In genomic region chr10:119251315-119251708, GRCh38 we compare ENCODE assay signal across 12 cellular contexts. TPM values are rescaled to one million over a fixed set of nuclear protein-coding genes. Genes with fewer than 3 reads are reported as not detected.
DNase-seq lines count a peak whose midpoint lies in the region; ATAC-seq, FAIRE-seq and TF ChIP-seq lines count a peak whose summit lies in the region.
"Had no signal": no experiment of that assay in that cellular context is flagged by ENCODE, and none has a peak within 500 bp of the region (broad histone marks: within the 10 kb centered on the region; RNA-seq: fewer than 3 reads in every experiment).

No MANE protein-coding gene starts in this region.

- TF ChIP-seq RAD21 in K562 (CRISPR knock-in tag; conservative IDR thresholded peaks at IDR 0.05 in 1 of 2, IDR thresholded peaks at IDR 0.05 in 1 of 2) (no peak), liver (IDR thresholded peaks at IDR 0.05) (no peak)

- no peaks in the 10 kb centered on the region for H3K9me3 ChIP-seq in K562 (replicated peaks; ENCODE audit: control insufficient read depth, insufficient read depth, low read depth, low read length)
- no peaks in the 10 kb centered on the region for H3K9me3 ChIP-seq in liver (ENCODE audit: control insufficient read depth in 4 of 4, low read length in 3 of 4)
- no peaks in the 10 kb centered on the region for H3K9me3 ChIP-seq in suprapubic skin

- POLR2A ChIA-PET in K562 (lab: Yijun Ruan, JAX): interaction anchor here (0.6 to 1.0 kb wide), 4 partner anchors 9 to 44 kb away, joined by 3 read pairs; partner anchors contain the start of gene GRK5

- H3K4me3 ChIP-seq in K562 (no peak overlapping the region), liver (ENCODE audit: low read depth in 1 of 3, low read length in 3 of 3) (no peak overlapping the region), suprapubic skin (no peak overlapping the region)

- H3K27me3 ChIP-seq in K562 (ENCODE audit: control insufficient read depth in 2 of 2, insufficient read depth in 2 of 2, low read length in 2 of 2): no peaks in the 10 kb centered on the region
- H3K27me3 ChIP-seq in liver (ENCODE audit: control insufficient read depth in 4 of 4, insufficient read depth in 4 of 4, low read length in 3 of 4): no peaks in the 10 kb centered on the region
- H3K27me3 ChIP-seq in suprapubic skin: no peaks in the 10 kb centered on the region

- intact Hi-C loops in K562 (cut with micrococcal nuclease): no loop called here

- no peaks in the 10 kb centered on the region for H4K20me1 ChIP-seq in K562 (replicated peaks; ENCODE audit: control insufficient read depth, insufficient read depth, low read length)

- in situ Hi-C loops in K562 (cut with MboI) (no loop called here), G401 (cut with HindIII; ENCODE audit: low sequenced_read_pairs) (no loop called here)

- TF ChIP-seq POLR2A in K562 (conservative IDR thresholded peaks at IDR 0.05) (no peak), suprapubic skin (IDR thresholded peaks at IDR 0.05) (no peak)

- peak overlapping the region; percentile 84 for H3K27ac ChIP-seq in K562 (ENCODE audit: extremely low read depth, low read depth, low read length)
- peak overlapping the region; percentile 67 to 92 for H3K27ac ChIP-seq in liver (ENCODE audit: low read depth in 1 of 2, low read length in 2 of 2)
- peak overlapping the region; percentile 49 for H3K27ac ChIP-seq in suprapubic skin

- no peaks in the 10 kb centered on the region for H3K79me2 ChIP-seq in K562 (ENCODE audit: control insufficient read depth, insufficient read depth, low read length)

- no TSS peak for BruUV-seq in K562 (replicated peaks; lab: Mats Ljungman, UMichigan)

- H3K36me3 Mint-ChIP-seq in activated T-cell treated with anti-CD3 and anti-CD28 coated beads, Interleukin-2, amount 50 U/mL, for 72 hours (ENCODE audit: insufficient read depth in 2 of 2): no peaks in the 10 kb centered on the region

- no peaks in the 10 kb centered on the region for H3K36me3 ChIP-seq in K562 (ENCODE audit: control insufficient read depth, insufficient read depth, low read length)
- no peaks in the 10 kb centered on the region for H3K36me3 ChIP-seq in liver (ENCODE audit: control insufficient read depth in 4 of 4, insufficient read depth in 3 of 4, low read depth in 1 of 4, low read length in 3 of 4)
- H3K36me3 ChIP-seq in suprapubic skin: no peaks in the 10 kb centered on the region

- H3K9me1 ChIP-seq in K562 (ENCODE audit: control insufficient read depth, insufficient read depth, low read length): no peaks in the 10 kb centered on the region

- TF ChIP-seq EP300 in K562 (IDR thresholded peaks at IDR 0.05; ENCODE audit: low read length): peak; percentile 21; the same call in 1 of the 2 replicates
- no peak for TF ChIP-seq EP300 in suprapubic skin (IDR thresholded peaks at IDR 0.05)

- peak; percentile 59 for DNase-seq in HCEC 1CT
- peak; percentile 20 to 65 (median 42) for DNase-seq in K562 (ENCODE audit: extremely low read depth in 1 of 4, low spot score in 3 of 4)
- DNase-seq in suprapubic skin (ENCODE audit: low spot score in 2 of 2): no peak
- DNase-seq in G401 (ENCODE audit: low spot score): no peak
- no peak for DNase-seq in NCI-H1417 treated with DMSO at 0.1 percent for 48 hours (lab: John Stamatoyannopoulos, UW)
- DNase-seq in activated T-cell treated with anti-CD3 and anti-CD28 coated beads, Interleukin-2, amount 50 U/mL, for 72 hours: no peak
- DNase-seq: activated CD8-positive, alpha-beta memory T cell treated with anti-CD3 and anti-CD28 coated beads, Interleukin-2, amount 50 U/mL, for 4 hours; Kasumi-1; retina had no signal

- H3K4me1 Mint-ChIP-seq in activated T-cell treated with anti-CD3 and anti-CD28 coated beads, Interleukin-2, amount 50 U/mL, for 72 hours (ENCODE audit: low read depth): peaks cover 50% of the 10 kb centered on the region

- FAIRE-seq in K562 (lab: Jason Lieb, UNC): peak; percentile 87
- FAIRE-seq: colon had no signal

- H3K27me3 Mint-ChIP-seq in activated T-cell treated with anti-CD3 and anti-CD28 coated beads, Interleukin-2, amount 50 U/mL, for 72 hours (ENCODE audit: low read depth): no peaks in the 10 kb centered on the region

- ATAC-seq in K562 (peak; percentile 65), HG03378 (IDR thresholded peaks at IDR 0.05; ENCODE audit: unreplicated experiment) (no peak)
- ATAC-seq in activated T-cell treated with anti-CD3 and anti-CD28 coated beads, Interleukin-2, amount 50 U/mL, for 72 hours (replicated peaks in 1 of 2): no peak

- no peak overlapping the region for H3K27ac Mint-ChIP-seq in activated T-cell treated with anti-CD3 and anti-CD28 coated beads, Interleukin-2, amount 50 U/mL, for 72 hours

- peak overlapping the region in 1 of 2 donors; percentile 35 for H3K4me3 Mint-ChIP-seq in activated T-cell treated with anti-CD3 and anti-CD28 coated beads, Interleukin-2, amount 50 U/mL, for 72 hours

- 2% methylated on average over 7 of the region's 7 CpGs for WGBS in K562 (ENCODE audit: insufficient coverage, low coverage, missing lambda C conversion rate)
- 82% methylated on average over 7 of the region's 7 CpGs for WGBS in liver
- 57% methylated on average over 7 of the region's 7 CpGs for WGBS in suprapubic skin

- CTCF ChIA-PET in K562 (lab: Yijun Ruan, JAX; ENCODE audit: low intra/inter-chr PET ratio): no interaction called here

- peak overlapping the region; percentile 76 for H3K4me2 ChIP-seq in K562 (ENCODE audit: insufficient read depth, low read length)

- H3K4me1 ChIP-seq in K562 (replicated peaks in 1 of 2; ENCODE audit: control insufficient read depth in 2 of 2, insufficient read depth in 2 of 2, low read length in 2 of 2) (peaks cover 19 to 57% of the 10 kb centered on the region in 2 experiments), liver (ENCODE audit: control insufficient read depth in 4 of 4, insufficient read depth in 4 of 4, low read length in 3 of 4) (peaks cover 15 to 31% (median 20%) of the 10 kb centered on the region in 4 donors), suprapubic skin (peaks cover 46% of the 10 kb centered on the region)

- no peaks in the 10 kb centered on the region for H3K9me3 Mint-ChIP-seq in activated T-cell treated with anti-CD3 and anti-CD28 coated beads, Interleukin-2, amount 50 U/mL, for 72 hours

- TF ChIP-seq CTCF in K562 (IDR thresholded peaks at IDR 0.05 in 2 of 3, conservative IDR thresholded peaks at IDR 0.05 in 1 of 3; ENCODE audit: insufficient read depth in 2 of 3, low read depth in 1 of 3, low read length in 3 of 3): no peak
- no peak for TF ChIP-seq CTCF in liver (IDR thresholded peaks at IDR 0.05; ENCODE audit: low read depth, low read length, missing input control)
- TF ChIP-seq CTCF in suprapubic skin (IDR thresholded peaks at IDR 0.05): no peak

- H3K9ac ChIP-seq in K562 (ENCODE audit: insufficient read depth in 1 of 2, low read depth in 2 of 2, low read length in 2 of 2) (peak overlapping the region in 1 of 2 experiments; percentile 62; a peak in 2 of 4 replicates), liver (ENCODE audit: low read depth in 1 of 2, low read length in 2 of 2) (no peak overlapping the region)

- peak overlapping the region; percentile 92 for H2AFZ ChIP-seq in K562 (ENCODE audit: low read depth, low read length)

TF ChIP-seq in K562, 482 proteins besides CTCF, POLR2A, EP300 and RAD21 (continues in another document):
- TF ChIP-seq ZNF583 (CRISPR knock-in tag; IDR thresholded peaks at IDR 0.05) (no peak), SOX6 (IDR thresholded peaks at IDR 0.05) (peak; percentile 27; the same call in 1 of the 2 replicates), ATF3 (IDR thresholded peaks at IDR 0.05) (peak; percentile 72), ATF3 (CRISPR knock-in tag; conservative IDR thresholded peaks at IDR 0.05) (no peak)

TF ChIP-seq in liver, 16 proteins besides CTCF, POLR2A, EP300 and RAD21:
- TF ChIP-seq NR2F2 (IDR thresholded peaks at IDR 0.05) (peak; percentile 45), FOXA1 (IDR thresholded peaks at IDR 0.05) (no peak)

RNA-seq across cellular contexts. Expression of gene GRK5, which starts 43.9 kb away (rescaled TPM):
- 0.88 and 1.4 TPM in 2 replicates for total RNA-seq in K562 (2011; cell fraction: chromatin; rRNA removed; ENCODE audit: low replicate concordance)
- 0.39 and 0.83 TPM in 2 replicates for total RNA-seq in K562 (2011; cell fraction: nucleolus; rRNA removed)
- 0.31 and 0.59 TPM in 2 replicates for total RNA-seq in K562 (2011; cell fraction: nucleoplasm; rRNA removed)
- total RNA-seq in K562 (2014; rRNA removed) (0.54 and 0.65 TPM in 2 replicates), K562 (2014; rRNA removed; fragmentation: Illumina TruSeq; extraction: Trizol) (0.47 and 0.51 TPM in 2 replicates), K562 (2015; rRNA removed; fragmentation: Illumina TruSeq; extraction: Trizol) (0.45 and 0.80 TPM in 2 replicates), K562 (2021) (0.73 and 1.0 TPM in 2 replicates), liver (1 to 10 TPM; 4.5 to 6.6 TPM), suprapubic skin (1 to 10 TPM; 4.8 to 9.0 (median 6.7) TPM)
- polyA plus RNA-seq in K562 (2011; rRNA removed) (0.50 and 0.67 TPM in 2 replicates), K562 (2014; fragmentation: Illumina TruSeq; extraction: Trizol) (0.82 and 0.83 TPM in 2 replicates), K562 (2014; fragmentation: Nextera tagmentation; extraction: Ambion mirVana) (not detected), K562 (2014; rRNA removed) (0.31 and 0.46 TPM in 2 replicates), liver (1 to 10 TPM; 2.1 to 5.7 TPM)
- 0.31 and 0.55 TPM in 2 replicates for polyA plus RNA-seq in K562 (2011; cell fraction: cytosol; rRNA removed)
- 0.45 and 0.98 TPM in 2 replicates for polyA plus RNA-seq in K562 (2011; cell fraction: nucleus; rRNA removed)
- polyA plus RNA-seq in K562 (2012): 0.59 and 0.68 TPM in 2 replicates
- polyA minus RNA-seq in K562 (2011; rRNA and poly(A)+ RNA removed): 0.42 and 0.53 TPM in 2 replicates
- polyA minus RNA-seq in K562 (2011; cell fraction: cytosol; rRNA and poly(A)+ RNA removed): not detected in 2 replicates
- polyA minus RNA-seq in K562 (2011; cell fraction: nucleus; rRNA and poly(A)+ RNA removed): 0.44 and 0.54 TPM in 2 replicates
- 5.0 and 5.8 TPM in 2 replicates for total RNA-seq in G401 (2014; rRNA removed; shearing (Covaris generic))
- total RNA-seq in activated T-cell treated with anti-CD3 and anti-CD28 coated beads, Interleukin-2, amount 50 U/mL, for 72 hours: 10 to 100 TPM; 24.8 to 28.1 TPM

Comparison
In these comparisons a context has a peak if more than half of its experiments do, and no peak if none do; other contexts are left out.
1. DNase-seq: peak in HCEC 1CT (single experiment) and K562 (4 of 4); none in suprapubic skin (0 of 2), G401 (single experiment), NCI-H1417 treated with DMSO at 0.1 percent for 48 hours (single experiment) and activated T-cell treated with anti-CD3 and anti-CD28 coated beads, Interleukin-2, amount 50 U/mL, for 72 hours (0 of 2).
2. Peak in every context shown above with its lines, with median percentiles within 50 percentile points of each other: H3K27ac ChIP-seq.